In genomic region chr20:57277398-57278105, GRCh38 we compare ENCODE assay signal across 25 cellular contexts. TPM values are rescaled to one million over a fixed set of nuclear protein-coding genes. Genes with fewer than 3 reads are reported as not detected.
"Had no signal": no experiment of that assay in that cellular context is flagged by ENCODE, and none has a peak within 500 bp of the region (broad histone marks: within the 10 kb centered on the region; RNA-seq: fewer than 3 reads in every experiment).

No MANE protein-coding gene starts in this region.

- H3K27me3 ChIP-seq: adrenal gland, Peyer's patch had no signal

- H3K36me3 ChIP-seq: adrenal gland, Peyer's patch, SJSA1 had no signal

- H3K4me1 ChIP-seq: adrenal gland, Peyer's patch, SJSA1 had no signal

- H3K4me3 ChIP-seq: adrenal gland, Peyer's patch, SJSA1 had no signal

- H3K27ac ChIP-seq: adrenal gland, Peyer's patch, SJSA1 had no signal

- ATAC-seq: activated CD8-positive, alpha-beta T cell treated with anti-CD3 and anti-CD28 coated beads, Interleukin-2, amount 10 ng/mL, durations not matched to agents 7 days and 5 days; SK-N-SH treated with all-trans-retinoic acid at 6 μM for 48 hours had no signal

- H3K9me3 ChIP-seq: adrenal gland, Peyer's patch, SJSA1 had no signal

- DNase-seq: activated CD4-positive, alpha-beta T cell treated with anti-CD3 and anti-CD28 coated beads for 48 hours; activated CD4-positive, alpha-beta T cell treated with anti-CD3 and anti-CD28 coated beads, Interleukin-2, amount 50 U/mL, for 4 hours; activated CD4-positive, CD25-positive, alpha-beta regulatory T cell treated with anti-CD3 and anti-CD28 coated beads, Interleukin-2, amount 50 U/mL, for 72 hours; activated CD8-positive, alpha-beta memory T cell treated with anti-CD3 and anti-CD28 coated beads, Interleukin-2, amount 50 U/mL, for 48 hours; activated CD8-positive, alpha-beta T cell treated with anti-CD3 and anti-CD28 coated beads, Interleukin-2, amount 10 ng/mL, durations not matched to agents 7 days and 5 days; activated naive CD4-positive, alpha-beta T cell treated with anti-CD3 and anti-CD28 coated beads, Interleukin-2, amount 50 U/mL, for 16 hours; activated naive CD8-positive, alpha-beta T cell treated with anti-CD3 and anti-CD28 coated beads, Interleukin-2, amount 10 ng/mL, durations not matched to agents 7 days and 5 days; activated T-cell treated with anti-CD3 and anti-CD28 coated beads, Interleukin-2, amount 50 U/mL, for 1 hour; adrenal gland; anterior cingulate cortex; cerebellar nuclear complex; MM.1S; NCI-H1105; NCI-H1436; NCI-H1694 treated with DMSO at 0.1 percent for 48 hours; NCI-H2029 treated with DMSO at 0.1 percent for 48 hours; NCI-H510A treated with DMSO at 0.1 percent for 48 hours; NCI-H69; NK-92 treated with Interleukin-12 subunit alpha and Interleukin-12 subunit beta, amount 100 ng/mL, for 24 hours; Peyer's patch; SHP77; SW 1271 had no signal

RNA-seq across cellular contexts. Expression of gene BMP7, which starts 11.1 kb away (rescaled TPM):
- total RNA-seq: activated CD8-positive, alpha-beta T cell treated with anti-CD3 and anti-CD28 coated beads, Interleukin-2, amount 10 ng/mL, durations not matched to agents 7 days and 5 days; activated naive CD8-positive, alpha-beta T cell treated with anti-CD3 and anti-CD28 coated beads, Interleukin-2, amount 10 ng/mL, durations not matched to agents 7 days and 5 days; SJSA1 had no signal

RNA-seq across cellular contexts. Expression of gene SPO11, which starts 52.1 kb away (rescaled TPM):
- total RNA-seq: activated CD8-positive, alpha-beta T cell treated with anti-CD3 and anti-CD28 coated beads, Interleukin-2, amount 10 ng/mL, durations not matched to agents 7 days and 5 days; activated naive CD8-positive, alpha-beta T cell treated with anti-CD3 and anti-CD28 coated beads, Interleukin-2, amount 10 ng/mL, durations not matched to agents 7 days and 5 days; adrenal gland; cardiac septum; Peyer's patch; SJSA1 had no signal
- polyA plus RNA-seq: adrenal gland had no signal
